In genomic region chr6:158987657-158988056, GRCh38 we compare ENCODE assay signal across 24 cellular contexts. TPM values are rescaled to one million over a fixed set of nuclear protein-coding genes. Genes with fewer than 3 reads are reported as not detected.
DNase-seq lines count a peak whose midpoint lies in the region; ATAC-seq, FAIRE-seq and TF ChIP-seq lines count a peak whose summit lies in the region.
"Had no signal": no experiment of that assay in that cellular context is flagged by ENCODE, and none has a peak within 500 bp of the region (broad histone marks: within the 10 kb centered on the region; RNA-seq: fewer than 3 reads in every experiment).

No MANE protein-coding gene starts in this region.

- CTCF ChIA-PET in activated CD4-positive, alpha-beta memory T cell treated with anti-CD3 and anti-CD28 coated beads for 36 hours (lab: Charles Lee): interaction anchor here (0.6 to 1.1 kb wide), 3 partner anchors 21 to 147 kb away, joined by 3 to 6 read pairs (median 3); no protein-coding TSS in a partner anchor
- CTCF ChIA-PET in activated CD4-positive, alpha-beta memory T cell treated with anti-CD3 and anti-CD28 coated beads, Interleukin-2, amount 10 ng/mL, durations not matched to agents 7 days and 5 days (lab: Charles Lee): interaction anchor here (0.7 to 1.4 kb wide), 2 partner anchors 11 to 21 kb away, joined by 3 read pairs; no protein-coding TSS in a partner anchor
- CTCF ChIA-PET in GM12878 (lab: Yijun Ruan, JAX): interaction anchor here (1.1 to 1.6 kb wide), 3 partner anchors 17 to 122 kb away, joined by 4 to 6 read pairs (median 4); no protein-coding TSS in a partner anchor

- no peak for TF ChIP-seq RAD21 in GM12878 (IDR thresholded peaks at IDR 0.05; ENCODE audit: insufficient read depth, low read depth, low read length)

- H3K9me3 ChIP-seq in GM12878 (replicated peaks; ENCODE audit: control insufficient read depth, insufficient read depth, low read length) (no peaks in the 10 kb centered on the region; the same call in 2 of the 3 replicates), pancreas (no peaks in the 10 kb centered on the region)

- RAD21 ChIA-PET in GM12878 (lab: Charles Lee; ENCODE audit: unreplicated experiment): no interaction called here

- no peak for TF ChIP-seq POLR2A in GM12878 (IDR thresholded peaks at IDR 0.05; ENCODE audit: low read depth, low read length)

- H3K4me3 ChIP-seq in GM12878 (no peak overlapping the region), pancreas (no peak overlapping the region)
- H3K4me3 ChIP-seq: GM23248 had no signal

- H3K27ac ChIP-seq in GM12878 (ENCODE audit: control insufficient read depth, insufficient read depth): no peak overlapping the region
- H3K27ac ChIP-seq in pancreas: no peak overlapping the region
- H3K27ac ChIP-seq: GM23248 had no signal

- H3K36me3 ChIP-seq in GM12878 (ENCODE audit: control insufficient read depth in 2 of 2, insufficient read depth in 2 of 2, low read length in 1 of 2) (no peaks in the 10 kb centered on the region), pancreas (no peaks in the 10 kb centered on the region)

- POLR2A ChIA-PET in activated CD4-positive, alpha-beta memory T cell treated with anti-CD3 and anti-CD28 coated beads for 36 hours (lab: Charles Lee): interaction anchor here (0.6 to 1.0 kb wide), 2 partner anchors 12 to 15 kb away, joined by 3 read pairs; partner anchors contain the start of gene RSPH3
- POLR2A ChIA-PET in activated CD4-positive, alpha-beta memory T cell treated with anti-CD3 and anti-CD28 coated beads, Interleukin-2, amount 10 ng/mL, durations not matched to agents 7 days and 5 days (lab: Charles Lee): interaction anchor here (1.2 kb wide), 1 partner anchor 133 kb away, joined by 3 read pairs; no protein-coding TSS in a partner anchor
- POLR2A ChIA-PET in GM12878 (lab: Charles Lee): no interaction called here

- no peak for DNase-seq in activated CD4-positive, alpha-beta memory T cell treated with anti-CD3 and anti-CD28 coated beads for 36 hours
- DNase-seq in activated CD4-positive, alpha-beta memory T cell treated with anti-CD3 and anti-CD28 coated beads, Interleukin-2, amount 10 ng/mL, durations not matched to agents 7 days and 5 days: no peak
- DNase-seq in activated T-cell treated with anti-CD3 and anti-CD28 coated beads, Interleukin-2, amount 50 U/mL, for 72 hours: no peak
- DNase-seq in activated T-cell treated with anti-CD3 and anti-CD28 coated beads, Interleukin-2, amount 50 U/mL, for 24 hours: no peak
- no peak for DNase-seq in GM12878 (ENCODE audit: low read depth, low spot score)
- no peak for DNase-seq in stimulated activated naive CD8-positive, alpha-beta T cell treated with anti-CD3 and anti-CD28 coated beads, Interleukin-15, Interleukin-2, amounts not matched to agents 100 U/mL and 50 U/mL, for 24 hours
- DNase-seq in pancreas: no peak
- DNase-seq: C1 segment of cervical spinal cord; Calu3; CD4-positive, alpha-beta memory T cell; COR-L47; DMS53; DMS79 treated with DMSO at 0.1 percent for 48 hours; GF-D8; GM23248; H7; HCEC 1CT had no signal

- intact Hi-C loops in activated CD4-positive, alpha-beta memory T cell treated with anti-CD3 and anti-CD28 coated beads for 36 hours (cut with micrococcal nuclease): no loop called here
- intact Hi-C loops in GM12878 (cut with micrococcal nuclease; ENCODE audit: unreplicated experiment): no loop called here
- intact Hi-C loops in pancreas (cut with DNase I): no loop called here

- WGBS in GM12878 (ENCODE audit: insufficient coverage, insufficient replicate concordance, low lambda C conversion rate, missing lambda C conversion rate): 7% methylated on average over 1 of the region's 1 CpG
- 93 to 100% methylated on average over 1 of the region's 1 CpG for WGBS in pancreas, 2 donors

- no peak overlapping the region for H2AFZ ChIP-seq in GM12878 (ENCODE audit: control insufficient read depth, low read depth, low read length)
- H2AFZ ChIP-seq: GM23248 had no signal

- no peaks in the 10 kb centered on the region for H3K27me3 Mint-ChIP-seq in activated CD4-positive, alpha-beta memory T cell treated with anti-CD3 and anti-CD28 coated beads for 36 hours
- no peaks in the 10 kb centered on the region for H3K27me3 Mint-ChIP-seq in activated CD4-positive, alpha-beta memory T cell treated with anti-CD3 and anti-CD28 coated beads, Interleukin-2, amount 10 ng/mL, durations not matched to agents 7 days and 5 days
- no peaks in the 10 kb centered on the region for H3K27me3 Mint-ChIP-seq in activated T-cell treated with anti-CD3 and anti-CD28 coated beads, Interleukin-2, amount 50 U/mL, for 72 hours (ENCODE audit: low read depth)
- no peaks in the 10 kb centered on the region for H3K27me3 Mint-ChIP-seq in activated T-cell treated with anti-CD3 and anti-CD28 coated beads, Interleukin-2, amount 50 U/mL, for 24 hours
- H3K27me3 Mint-ChIP-seq: CD4-positive, alpha-beta memory T cell had no signal

- no peak for TF ChIP-seq EP300 in GM12878 (IDR thresholded peaks at IDR 0.05; ENCODE audit: borderline replicate concordance in 1 of 2, control insufficient read depth in 1 of 2, low read depth in 2 of 2, low read length in 2 of 2)

- no peak for FAIRE-seq in GM12878 (lab: Jason Lieb, UNC)
- FAIRE-seq in pancreas (lab: Jason Lieb, UNC): no peak
- FAIRE-seq: GM12892, H1 had no signal

- SMC1A ChIA-PET in GM12878 (lab: Charles Lee; ENCODE audit: uncharacterized antibody, unreplicated experiment): interaction anchor here (0.6 to 1.7 kb wide), 2 partner anchors 26 to 396 kb away, joined by 3 to 6 read pairs; no protein-coding TSS in a partner anchor

- H3K79me2 ChIP-seq in GM12878 (ENCODE audit: control insufficient read depth, insufficient read depth, low read length): no peaks in the 10 kb centered on the region

- H3K9me3 Mint-ChIP-seq in activated CD4-positive, alpha-beta memory T cell treated with anti-CD3 and anti-CD28 coated beads for 36 hours: peaks cover 13% of the 10 kb centered on the region
- peaks cover 9% of the 10 kb centered on the region for H3K9me3 Mint-ChIP-seq in activated CD4-positive, alpha-beta memory T cell treated with anti-CD3 and anti-CD28 coated beads, Interleukin-2, amount 10 ng/mL, durations not matched to agents 7 days and 5 days
- peaks cover 4% of the 10 kb centered on the region in 2 donors for H3K9me3 Mint-ChIP-seq in activated T-cell treated with anti-CD3 and anti-CD28 coated beads, Interleukin-2, amount 50 U/mL, for 72 hours
- H3K9me3 Mint-ChIP-seq in activated T-cell treated with anti-CD3 and anti-CD28 coated beads, Interleukin-2, amount 50 U/mL, for 24 hours: peaks cover 11% of the 10 kb centered on the region

- H3K27me3 ChIP-seq in GM12878 (replicated peaks in 1 of 2; ENCODE audit: control insufficient read depth in 2 of 2, insufficient read depth in 2 of 2, low read length in 1 of 2) (no peaks in the 10 kb centered on the region), pancreas (no peaks in the 10 kb centered on the region)

- ATAC-seq in activated T-cell treated with anti-CD3 and anti-CD28 coated beads, Interleukin-2, amount 50 U/mL, for 72 hours (replicated peaks in 1 of 2): peak; percentile 87 to 91
- ATAC-seq in GM12878 (peak; percentile 36; the same call in 2 of the 3 replicates), pancreas (no peak), GM18517 (IDR thresholded peaks at IDR 0.05; ENCODE audit: unreplicated experiment) (no peak)
- ATAC-seq in stimulated activated naive CD8-positive, alpha-beta T cell treated with anti-CD3 and anti-CD28 coated beads, Interleukin-15, Interleukin-2, amounts not matched to agents 100 U/mL and 50 U/mL, for 24 hours: peak; percentile 55

- no peaks in the 10 kb centered on the region for H4K20me1 ChIP-seq in GM12878 (ENCODE audit: control insufficient read depth, insufficient read depth)

- H3K36me3 Mint-ChIP-seq in activated CD4-positive, alpha-beta memory T cell treated with anti-CD3 and anti-CD28 coated beads for 36 hours: peaks cover 4% of the 10 kb centered on the region
- H3K36me3 Mint-ChIP-seq in activated CD4-positive, alpha-beta memory T cell treated with anti-CD3 and anti-CD28 coated beads, Interleukin-2, amount 10 ng/mL, durations not matched to agents 7 days and 5 days (ENCODE audit: low read depth): peaks cover 19% of the 10 kb centered on the region
- H3K36me3 Mint-ChIP-seq in activated T-cell treated with anti-CD3 and anti-CD28 coated beads, Interleukin-2, amount 50 U/mL, for 72 hours (ENCODE audit: insufficient read depth in 2 of 2): peaks cover 10 to 20% of the 10 kb centered on the region in 2 donors
- H3K36me3 Mint-ChIP-seq in activated T-cell treated with anti-CD3 and anti-CD28 coated beads, Interleukin-2, amount 50 U/mL, for 24 hours (ENCODE audit: low read depth): peaks cover 3% of the 10 kb centered on the region

- H3K4me2 ChIP-seq in GM12878 (ENCODE audit: control insufficient read depth, insufficient read depth): no peak overlapping the region

- no peak overlapping the region for H3K9ac ChIP-seq in GM12878 (ENCODE audit: control insufficient read depth, insufficient read depth, low read length)
- H3K9ac ChIP-seq: GM23248 had no signal

- in situ Hi-C loops in GM12878 (cut with MboI): no loop called here

- no peak overlapping the region for H3K4me3 Mint-ChIP-seq in activated CD4-positive, alpha-beta memory T cell treated with anti-CD3 and anti-CD28 coated beads for 36 hours
- no peak overlapping the region for H3K4me3 Mint-ChIP-seq in activated CD4-positive, alpha-beta memory T cell treated with anti-CD3 and anti-CD28 coated beads, Interleukin-2, amount 10 ng/mL, durations not matched to agents 7 days and 5 days
- H3K4me3 Mint-ChIP-seq in activated T-cell treated with anti-CD3 and anti-CD28 coated beads, Interleukin-2, amount 50 U/mL, for 72 hours: peak overlapping the region in 1 of 2 donors; percentile 51
- H3K4me3 Mint-ChIP-seq in activated T-cell treated with anti-CD3 and anti-CD28 coated beads, Interleukin-2, amount 50 U/mL, for 24 hours: no peak overlapping the region
- H3K4me3 Mint-ChIP-seq: CD4-positive, alpha-beta memory T cell had no signal

- TF ChIP-seq CTCF in GM12878 (IDR thresholded peaks at IDR 0.05 in 2 of 3, conservative IDR thresholded peaks at IDR 0.05 in 1 of 3; ENCODE audit: control insufficient read depth in 2 of 3, extremely low read depth in 1 of 3, insufficient read depth in 1 of 3, low read depth in 3 of 3, low read length in 3 of 3) (no peak), pancreas (IDR thresholded peaks at IDR 0.05) (no peak)

- H3K4me1 ChIP-seq in GM12878 (ENCODE audit: control insufficient read depth, insufficient read depth, low read length) (no peaks in the 10 kb centered on the region), pancreas (no peaks in the 10 kb centered on the region)

- H3K27ac Mint-ChIP-seq in activated CD4-positive, alpha-beta memory T cell treated with anti-CD3 and anti-CD28 coated beads for 36 hours: peak overlapping the region; percentile 31
- no peak overlapping the region for H3K27ac Mint-ChIP-seq in activated CD4-positive, alpha-beta memory T cell treated with anti-CD3 and anti-CD28 coated beads, Interleukin-2, amount 10 ng/mL, durations not matched to agents 7 days and 5 days
- H3K27ac Mint-ChIP-seq in activated T-cell treated with anti-CD3 and anti-CD28 coated beads, Interleukin-2, amount 50 U/mL, for 72 hours: peak overlapping the region; percentile 26
- no peak overlapping the region for H3K27ac Mint-ChIP-seq in activated T-cell treated with anti-CD3 and anti-CD28 coated beads, Interleukin-2, amount 50 U/mL, for 24 hours
- H3K27ac Mint-ChIP-seq: CD4-positive, alpha-beta memory T cell had no signal

- BruUV-seq in GM12878 (replicated peaks; lab: Mats Ljungman, UMichigan): no TSS peak

- H3K4me1 Mint-ChIP-seq in activated CD4-positive, alpha-beta memory T cell treated with anti-CD3 and anti-CD28 coated beads for 36 hours (ENCODE audit: low read depth): peaks cover 32% of the 10 kb centered on the region
- peaks cover 15% of the 10 kb centered on the region for H3K4me1 Mint-ChIP-seq in activated CD4-positive, alpha-beta memory T cell treated with anti-CD3 and anti-CD28 coated beads, Interleukin-2, amount 10 ng/mL, durations not matched to agents 7 days and 5 days
- peaks cover 43% of the 10 kb centered on the region for H3K4me1 Mint-ChIP-seq in activated T-cell treated with anti-CD3 and anti-CD28 coated beads, Interleukin-2, amount 50 U/mL, for 72 hours (ENCODE audit: low read depth)
- peaks cover 35% of the 10 kb centered on the region for H3K4me1 Mint-ChIP-seq in activated T-cell treated with anti-CD3 and anti-CD28 coated beads, Interleukin-2, amount 50 U/mL, for 24 hours (ENCODE audit: low read depth)

RNA-seq across cellular contexts. Expression of gene RSPH3, which starts 12.3 kb away (rescaled TPM):
- total RNA-seq in activated CD4-positive, alpha-beta memory T cell treated with anti-CD3 and anti-CD28 coated beads for 36 hours: 1 to 10 TPM; 6.1 to 6.8 TPM
- 1 to 10 TPM; 3.4 to 3.7 TPM for total RNA-seq in activated CD4-positive, alpha-beta memory T cell treated with anti-CD3 and anti-CD28 coated beads, Interleukin-2, amount 10 ng/mL, durations not matched to agents 7 days and 5 days
- total RNA-seq in activated T-cell treated with anti-CD3 and anti-CD28 coated beads, Interleukin-2, amount 50 U/mL, for 72 hours: 1 to 10 TPM; 6.1 to 6.3 TPM
- 5.6 and 5.9 TPM in 2 replicates for total RNA-seq in GM12878 (2013; cell fraction: nucleolus; rRNA removed)
- 1.4 and 1.9 TPM in 2 replicates for total RNA-seq in GM12878 (2014; rRNA removed)
- total RNA-seq in GM12878 (2014; rRNA removed; fragmentation: Illumina TruSeq; extraction: Trizol): 1.5 and 1.7 TPM in 2 replicates
- total RNA-seq in GM12878 (2021): 2.2 and 3.2 TPM in 2 replicates
- polyA plus RNA-seq in GM12878 (2011; ENCODE audit: low read depth): 0.62 TPM
- polyA plus RNA-seq in GM12878 (2011; rRNA removed): 1.1 TPM in 2 replicates
- polyA plus RNA-seq in GM12878 (2011; cell fraction: cytosol; rRNA removed): 0.49 and 0.50 TPM in 2 replicates
- polyA plus RNA-seq in GM12878 (2011; cell fraction: nucleus; rRNA removed): 1.0 and 1.5 TPM in 2 replicates
- 1.1 and 1.6 TPM in 2 replicates for polyA plus RNA-seq in GM12878 (2012)
- polyA plus RNA-seq in GM12878 (2014; fragmentation: Illumina TruSeq; extraction: Trizol): 1.6 and 2.3 TPM in 2 replicates
- polyA plus RNA-seq in GM12878 (2014; fragmentation: Nextera tagmentation; extraction: Ambion mirVana): under 1 TPM; 0.40 to 0.51 TPM
- 0.90 and 1.1 TPM in 2 replicates for polyA plus RNA-seq in GM12878 (2014; rRNA removed)
- 1 to 10 TPM; 3.0 to 3.5 TPM for polyA plus RNA-seq in GM12878 (2016; fragmentation: Nextera tagmentation; extraction: Ambion mirVana)
- 1.2 and 2.8 TPM in 2 replicates for polyA minus RNA-seq in GM12878 (2011; rRNA and poly(A)+ RNA removed)
- polyA minus RNA-seq in GM12878 (2011; cell fraction: cytosol; rRNA and poly(A)+ RNA removed): 1.0 and 1.1 TPM in 2 replicates
- 0.97 and 1.2 TPM in 2 replicates for polyA minus RNA-seq in GM12878 (2011; cell fraction: nucleus; rRNA and poly(A)+ RNA removed)
- 1 to 10 TPM; 4.1 to 8.8 (median 5.1) TPM for total RNA-seq in pancreas
- polyA plus RNA-seq in pancreas: 1 to 10 TPM; 2.1 to 3.1 TPM

RNA-seq across cellular contexts. Expression of gene TAGAP, which starts 57.1 kb away (rescaled TPM):
- total RNA-seq in activated CD4-positive, alpha-beta memory T cell treated with anti-CD3 and anti-CD28 coated beads for 36 hours: 10 to 100 TPM; 40.1 to 41.6 TPM
- 10 to 100 TPM; 52.0 to 53.2 TPM for total RNA-seq in activated CD4-positive, alpha-beta memory T cell treated with anti-CD3 and anti-CD28 coated beads, Interleukin-2, amount 10 ng/mL, durations not matched to agents 7 days and 5 days
- 10 to 100 TPM; 34.6 to 56.1 TPM for total RNA-seq in activated T-cell treated with anti-CD3 and anti-CD28 coated beads, Interleukin-2, amount 50 U/mL, for 72 hours
- 12.4 and 13.6 TPM in 2 replicates for total RNA-seq in GM12878 (2013; cell fraction: nucleolus; rRNA removed)
- total RNA-seq in GM12878 (2014; rRNA removed) (27.4 and 30.8 TPM in 2 replicates), GM12878 (2014; rRNA removed; fragmentation: Illumina TruSeq; extraction: Trizol) (22.7 and 25.2 TPM in 2 replicates), GM12878 (2021) (27.2 and 28.8 TPM in 2 replicates), pancreas (1 to 10 TPM in 3 of 6 donors, under 1 TPM in 3; 0.19 to 4.1 (median 0.85) TPM)
- polyA plus RNA-seq in GM12878 (2011; ENCODE audit: low read depth): 1.7 TPM
- polyA plus RNA-seq in GM12878 (2011; rRNA removed) (12.8 and 15.1 TPM in 2 replicates), GM12878 (2014; fragmentation: Illumina TruSeq; extraction: Trizol) (25.5 and 36.9 TPM in 2 replicates), GM12878 (2014; fragmentation: Nextera tagmentation; extraction: Ambion mirVana) (1 to 10 TPM; 5.3 to 5.4 TPM), GM12878 (2014; rRNA removed) (20.0 and 23.1 TPM in 2 replicates), GM12878 (2016; fragmentation: Nextera tagmentation; extraction: Ambion mirVana) (10 to 100 TPM in 1 of 2 experiments, 1 to 10 TPM in 1; 9.5 to 11.2 TPM), pancreas (under 1 TPM; 0.34 to 0.42 TPM)
- 12.5 and 13.0 TPM in 2 replicates for polyA plus RNA-seq in GM12878 (2011; cell fraction: cytosol; rRNA removed)
- 23.6 and 25.2 TPM in 2 replicates for polyA plus RNA-seq in GM12878 (2011; cell fraction: nucleus; rRNA removed)
- polyA plus RNA-seq in GM12878 (2012): 1.5 and 3.0 TPM in 2 replicates
- 32.5 and 38.9 TPM in 2 replicates for polyA minus RNA-seq in GM12878 (2011; rRNA and poly(A)+ RNA removed)
- 11.0 and 12.5 TPM in 2 replicates for polyA minus RNA-seq in GM12878 (2011; cell fraction: cytosol; rRNA and poly(A)+ RNA removed)
- polyA minus RNA-seq in GM12878 (2011; cell fraction: nucleus; rRNA and poly(A)+ RNA removed): 24.4 and 26.3 TPM in 2 replicates
- total RNA-seq: A172, A673, Daoy, GM23248, H1, H7 had no signal
- polyA plus RNA-seq: BJ, GM23248, H1 had no signal

Comparison
In these comparisons a context has a peak if more than half of its experiments do, and no peak if none do; other contexts are left out.
1. H3K27ac Mint-ChIP-seq: peak in activated CD4-positive, alpha-beta memory T cell treated with anti-CD3 and anti-CD28 coated beads for 36 hours (single experiment) and activated T-cell treated with anti-CD3 and anti-CD28 coated beads, Interleukin-2, amount 50 U/mL, for 72 hours (single experiment); none in activated CD4-positive, alpha-beta memory T cell treated with anti-CD3 and anti-CD28 coated beads, Interleukin-2, amount 10 ng/mL, durations not matched to agents 7 days and 5 days (single experiment) and activated T-cell treated with anti-CD3 and anti-CD28 coated beads, Interleukin-2, amount 50 U/mL, for 24 hours (single experiment).
2. ATAC-seq: peak in activated T-cell treated with anti-CD3 and anti-CD28 coated beads, Interleukin-2, amount 50 U/mL, for 72 hours (2 of 2), GM12878 (single experiment) and stimulated activated naive CD8-positive, alpha-beta T cell treated with anti-CD3 and anti-CD28 coated beads, Interleukin-15, Interleukin-2, amounts not matched to agents 100 U/mL and 50 U/mL, for 24 hours (single experiment); none in pancreas (0 of 4) and GM18517 (single experiment).